In genomic region chr2:11254100-11254536, GRCh38 we compare ENCODE assay signal across 14 cellular contexts.
A peak's percentile ranks its signal among the peaks of the same experiment; 100 is the strongest.
DNase-seq lines count a peak whose midpoint lies in the region; ATAC-seq, FAIRE-seq and TF ChIP-seq lines count a peak whose summit lies in the region.
"Had no signal": no experiment of that assay in that cellular context is flagged by ENCODE, and none has a peak within 500 bp of the region (broad histone marks: within the 10 kb centered on the region; RNA-seq: fewer than 3 reads in every experiment).

No MANE protein-coding gene starts in this region.

- H3K4me1 ChIP-seq in Caco-2 (peaks cover 6% of the 10 kb centered on the region; the same call in 1 of the 2 replicates), HepG2 (ENCODE audit: insufficient read depth, low read length) (peaks cover 14% of the 10 kb centered on the region)

- CTCF ChIA-PET in Caco-2 (lab: Charles Lee) (no interaction called here), HepG2 (lab: Yijun Ruan, JAX; ENCODE audit: low intra/inter-chr PET ratio, low total read pairs) (no interaction called here)

- BruUV-seq in Caco-2 (replicated peaks; lab: Mats Ljungman, UMichigan), result no TSS peak
- BruUV-seq in HepG2 (replicated peaks; lab: Mats Ljungman, UMichigan), result no TSS peak

- 0 out of 2 replicates have a peak overlapping the region, but pooled peaks have one; percentile 11 for H3K4me2 ChIP-seq in HepG2 (ENCODE audit: low read depth, low read length)

- H3K36me3 ChIP-seq in Caco-2 (ENCODE audit: control insufficient read depth, insufficient read depth, low read length) (no peaks in the 10 kb centered on the region), HepG2 (replicated peaks in 1 of 2; ENCODE audit: control insufficient read depth in 1 of 2, insufficient read depth in 2 of 2, low read length in 2 of 2) (peaks cover 10 to 46% of the 10 kb centered on the region in 2 experiments)

- peak overlapping the region; percentile 30 for H3K27ac ChIP-seq in HepG2 (ENCODE audit: extremely low read length, insufficient read depth, low read length)
- H3K27ac ChIP-seq: right atrium auricular region had no signal

- H3K4me3 Mint-ChIP-seq in Caco-2 (ENCODE audit: unreplicated experiment), result no peak overlapping the region

- H3K79me2 ChIP-seq in HepG2 (ENCODE audit: insufficient read depth, low read length), result peaks cover 85% of the 10 kb centered on the region

- FAIRE-seq in HepG2 (lab: Jason Lieb, UNC), result peak; percentile 64
- FAIRE-seq: endothelial cell of umbilical vein, K562 had no signal

- no peaks in the 10 kb centered on the region for H3K9me3 Mint-ChIP-seq in Caco-2 (ENCODE audit: unreplicated experiment)

- H3K4me1 Mint-ChIP-seq in Caco-2 (ENCODE audit: low read depth, unreplicated experiment), result no peaks in the 10 kb centered on the region

- H4K20me1 ChIP-seq in HepG2 (ENCODE audit: insufficient read depth, low read length), result peaks cover 55% of the 10 kb centered on the region

- TF ChIP-seq EP300 in HepG2 (IDR thresholded peaks at IDR 0.05; ENCODE audit: low read depth in 2 of 2, low read length in 2 of 2) (0 out of 4 replicates have a peak, but pooled peaks of 1 of the 2 experiments have one; percentile 10), HepG2 (CRISPR knock-in tag; IDR thresholded peaks at IDR 0.05; ENCODE audit: borderline replicate concordance) (no peak)

- peak in 1 of 2 experiments; percentile 48 for DNase-seq in Caco-2
- peak; percentile 9 for DNase-seq in M059J (ENCODE audit: low read depth)
- peak; percentile 10 for DNase-seq in astrocyte of the hippocampus (ENCODE audit: low read depth, low spot score)
- DNase-seq in HepG2 (ENCODE audit: low spot score), result peak; percentile 63
- DNase-seq in cortex of kidney (lab: John Stamatoyannopoulos, UW), result no peak
- DNase-seq in retina, result no peak
- DNase-seq in DMS114 treated with DMSO at 0.1 percent for 48 hours (lab: John Stamatoyannopoulos, UW; ENCODE audit: unreplicated experiment), result no peak
- DNase-seq in effector CD4-positive, alpha-beta T cell, result no peak
- DNase-seq: activated CD8-positive, alpha-beta memory T cell treated with anti-CD3 and anti-CD28 coated beads for 24 hours; NCI-H1105 treated with DMSO at 0.1 percent for 48 hours; NCI-H526 had no signal

- TF ChIP-seq RAD21 in HepG2 (CRISPR knock-in tag; IDR thresholded peaks at IDR 0.05), result no peak

- peak overlapping the region; percentile 9 for H3K27ac Mint-ChIP-seq in Caco-2 (ENCODE audit: unreplicated experiment)

- POLR2A ChIA-PET in Caco-2 (lab: Charles Lee) (no interaction called here), HepG2 (lab: Yijun Ruan, JAX) (interaction anchor here (1.4 kb wide), 1 partner anchor 101 kb away, joined by 3 read pairs; no protein-coding TSS in a partner anchor)

- H3K9ac ChIP-seq in HepG2 (ENCODE audit: insufficient read depth, low read depth, low read length), result no peak overlapping the region

- intact Hi-C loops in Caco-2 (cut with micrococcal nuclease; ENCODE audit: unreplicated experiment), result no loop called here
- intact Hi-C loops in HepG2 (cut with micrococcal nuclease; ENCODE audit: unreplicated experiment), result no loop called here

- H2AFZ ChIP-seq in HepG2 (ENCODE audit: low read length), result no peak overlapping the region

- no peaks in the 10 kb centered on the region for H3K27me3 ChIP-seq in Caco-2 (replicated peaks; ENCODE audit: control insufficient read depth, insufficient read depth, low read length)
- no peaks in the 10 kb centered on the region for H3K27me3 ChIP-seq in HepG2 (ENCODE audit: control insufficient read depth in 1 of 2, insufficient read depth in 2 of 2, low read length in 2 of 2)
- H3K27me3 ChIP-seq: right atrium auricular region had no signal

- in situ Hi-C loops in HepG2 (cut with HindIII; ENCODE audit: extremely low pct_ligation_motif_present, low pct_unique_long_range_greater_than_20kb), result no loop called here

- H3K36me3 Mint-ChIP-seq in Caco-2 (ENCODE audit: insufficient read depth, unreplicated experiment), result no peaks in the 10 kb centered on the region

- peak; percentile 38 for ATAC-seq in HepG2
- ATAC-seq: K562 had no signal

- TF ChIP-seq CTCF in Caco-2 (IDR thresholded peaks at IDR 0.05; ENCODE audit: insufficient read depth in 1 of 2, low read depth in 1 of 2, low read length in 1 of 2, severe bottlenecking in 1 of 2, unreplicated experiment in 1 of 2) (no peak), HepG2 (CRISPR knock-in tag; IDR thresholded peaks at IDR 0.05) (no peak)

- H3K27me3 Mint-ChIP-seq in Caco-2 (ENCODE audit: insufficient read depth, unreplicated experiment), result no peaks in the 10 kb centered on the region

- WGBS in HepG2 (ENCODE audit: low lambda C conversion rate), result 61% methylated on average over 2 of the region's 2 CpGs

- H3K4me3 ChIP-seq in Caco-2 (ENCODE audit: low read depth, low read length), result no peak overlapping the region
- no peak overlapping the region for H3K4me3 ChIP-seq in HepG2 (replicated peaks in 1 of 3; ENCODE audit: insufficient read depth in 1 of 3, low read depth in 2 of 3, low read length in 3 of 3)
- H3K4me3 ChIP-seq: K562, right atrium auricular region had no signal

- no peak for TF ChIP-seq POLR2A in HepG2 (IDR thresholded peaks at IDR 0.05; ENCODE audit: insufficient read depth in 1 of 2, low read depth in 2 of 2, low read length in 2 of 2)

- no peaks in the 10 kb centered on the region for H3K9me3 ChIP-seq in Caco-2
- H3K9me3 ChIP-seq in HepG2 (ENCODE audit: low read length), result no peaks in the 10 kb centered on the region
- H3K9me3 ChIP-seq: right atrium auricular region had no signal

TF ChIP-seq in HepG2, 621 proteins besides CTCF, POLR2A, EP300 and RAD21 (continues in another document):
- peak; percentile 88 for TF ChIP-seq FOXA3 (CRISPR knock-in tag; IDR thresholded peaks at IDR 0.05)
- TF ChIP-seq CEBPB (IDR thresholded peaks at IDR 0.05; ENCODE audit: borderline replicate concordance, low read depth, low read length), result peak; percentile 39; the same call in 1 of the 2 replicates
- TF ChIP-seq HHEX (CRISPR knock-in tag; IDR thresholded peaks at IDR 0.05), result peak; percentile 64; the same call in 1 of the 2 replicates
- no peak for TF ChIP-seq PAF1 (CRISPR knock-in tag; IDR thresholded peaks at IDR 0.05)
- TF ChIP-seq ATF6 (CRISPR knock-in tag; conservative IDR thresholded peaks at IDR 0.05), result no peak
- TF ChIP-seq FOXA1 (IDR thresholded peaks at IDR 0.05), result peak; percentile 45; the same call in 1 of the 2 replicates
- peak; percentile 79 for TF ChIP-seq FOXA1 (CRISPR knock-in tag; IDR thresholded peaks at IDR 0.05)
- TF ChIP-seq, protein P1, sequence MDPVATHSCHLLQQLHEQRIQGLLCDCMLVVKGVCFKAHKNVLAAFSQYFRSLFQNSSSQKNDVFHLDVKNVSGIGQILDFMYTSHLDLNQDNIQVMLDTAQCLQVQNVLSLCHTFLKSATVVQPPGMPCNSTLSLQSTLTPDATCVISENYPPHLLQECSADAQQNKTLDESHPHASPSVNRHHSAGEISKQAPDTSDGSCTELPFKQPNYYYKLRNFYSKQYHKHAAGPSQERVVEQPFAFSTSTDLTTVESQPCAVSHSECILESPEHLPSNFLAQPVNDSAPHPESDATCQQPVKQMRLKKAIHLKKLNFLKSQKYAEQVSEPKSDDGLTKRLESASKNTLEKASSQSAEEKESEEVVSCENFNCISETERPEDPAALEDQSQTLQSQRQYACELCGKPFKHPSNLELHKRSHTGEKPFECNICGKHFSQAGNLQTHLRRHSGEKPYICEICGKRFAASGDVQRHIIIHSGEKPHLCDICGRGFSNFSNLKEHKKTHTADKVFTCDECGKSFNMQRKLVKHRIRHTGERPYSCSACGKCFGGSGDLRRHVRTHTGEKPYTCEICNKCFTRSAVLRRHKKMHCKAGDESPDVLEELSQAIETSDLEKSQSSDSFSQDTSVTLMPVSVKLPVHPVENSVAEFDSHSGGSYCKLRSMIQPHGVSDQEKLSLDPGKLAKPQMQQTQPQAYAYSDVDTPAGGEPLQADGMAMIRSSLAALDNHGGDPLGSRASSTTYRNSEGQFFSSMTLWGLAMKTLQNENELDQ (CRISPR knock-in tag; IDR thresholded peaks at IDR 0.05; ENCODE audit: borderline replicate concordance), result no peak
- peak; percentile 39; the same call in 1 of the 2 replicates for TF ChIP-seq ZNF12 (CRISPR knock-in tag; IDR thresholded peaks at IDR 0.05)
- peak; percentile 44; the same call in 1 of the 2 replicates for TF ChIP-seq TCF7 (IDR thresholded peaks at IDR 0.05; ENCODE audit: low read depth)
- peak; percentile 81 for TF ChIP-seq GATAD2A (CRISPR knock-in tag; IDR thresholded peaks at IDR 0.05)
- no peak for TF ChIP-seq LCORL (IDR thresholded peaks at IDR 0.05)
- no peak for TF ChIP-seq LCORL (CRISPR knock-in tag; IDR thresholded peaks at IDR 0.05)
- TF ChIP-seq TBX3 (IDR thresholded peaks at IDR 0.05; ENCODE audit: borderline replicate concordance), result 0 out of 2 replicates have a peak, but pooled peaks have one; percentile 29
- TF ChIP-seq TMF1 (CRISPR knock-in tag; IDR thresholded peaks at IDR 0.05; ENCODE audit: low read depth), result no peak

Comparison
In these comparisons a context has a peak if more than half of its experiments do, and no peak if none do; other contexts are left out.
1. DNase-seq: peak in M059J (single experiment), astrocyte of the hippocampus (single experiment) and HepG2 (single experiment); none in cortex of kidney (single experiment), retina (single experiment), DMS114 treated with DMSO at 0.1 percent for 48 hours (single experiment) and effector CD4-positive, alpha-beta T cell (single experiment).